ENCODE assay signal across 1 cellular context in genomic region chr3:177523991-177524438, GRCh38.
TF ChIP-seq lines count a peak whose summit lies in the region.

No MANE protein-coding gene starts in this region.

TF ChIP-seq in HepG2, 621 proteins besides CTCF, POLR2A, EP300 and RAD21 (continued from another document and continues in another):
- peak in 1 of 2 experiments; percentile 96; a peak in 2 of 4 replicates for TF ChIP-seq ATF4 (CRISPR knock-in tag; IDR thresholded peaks at IDR 0.05)
- peak; percentile 66; the same call in 1 of the 2 replicates for TF ChIP-seq SKIL (CRISPR knock-in tag; IDR thresholded peaks at IDR 0.05; ENCODE audit: borderline replicate concordance)
- peak; percentile 75 for TF ChIP-seq FOXK1 (CRISPR knock-in tag; IDR thresholded peaks at IDR 0.05; ENCODE audit: borderline replicate concordance, low read depth)
- TF ChIP-seq ARNTL (CRISPR knock-in tag; IDR thresholded peaks at IDR 0.05) = peak; percentile 50; the same call in 1 of the 2 replicates
- TF ChIP-seq NFYC (CRISPR knock-in tag; IDR thresholded peaks at IDR 0.05) = 0 out of 2 replicates have a peak, but pooled peaks have one; percentile 31
- TF ChIP-seq GATAD1 (CRISPR knock-in tag; IDR thresholded peaks at IDR 0.05) = peak; percentile 53; the same call in 1 of the 2 replicates
- TF ChIP-seq XBP1 (CRISPR knock-in tag; IDR thresholded peaks at IDR 0.05) = no peak
- peak; percentile 65 for TF ChIP-seq TEAD3 (CRISPR knock-in tag; optimal IDR thresholded peaks at IDR 0.05; ENCODE audit: borderline replicate concordance)
- peak; percentile 55; the same call in 1 of the 2 replicates for TF ChIP-seq MAX (IDR thresholded peaks at IDR 0.05)
- TF ChIP-seq ISL2 (CRISPR knock-in tag; IDR thresholded peaks at IDR 0.05) = peak; percentile 55; the same call in 1 of the 2 replicates
- peak; percentile 80 for TF ChIP-seq ZGPAT (CRISPR knock-in tag; IDR thresholded peaks at IDR 0.05)
- peak; percentile 20; the same call in 1 of the 2 replicates for TF ChIP-seq NR2C2 (CRISPR knock-in tag; IDR thresholded peaks at IDR 0.05; ENCODE audit: borderline replicate concordance)
- TF ChIP-seq EHMT2 (IDR thresholded peaks at IDR 0.05; ENCODE audit: borderline replicate concordance, low read depth, low read length) = 0 out of 2 replicates have a peak, but pooled peaks have one; percentile 36
- TF ChIP-seq IRF2 (CRISPR knock-in tag; IDR thresholded peaks at IDR 0.05) = peak; percentile 57; the same call in 1 of the 2 replicates
- TF ChIP-seq ZNF230 (CRISPR knock-in tag; IDR thresholded peaks at IDR 0.05) = no peak
- no peak for TF ChIP-seq ZNF629 (CRISPR knock-in tag; conservative IDR thresholded peaks at IDR 0.05)
- TF ChIP-seq TARDBP (CRISPR knock-in tag; IDR thresholded peaks at IDR 0.05) = 0 out of 2 replicates have a peak, but pooled peaks have one; percentile 42
- TF ChIP-seq KLF12 (CRISPR knock-in tag; IDR thresholded peaks at IDR 0.05; ENCODE audit: borderline replicate concordance) = no peak
- no peak for TF ChIP-seq HNRNPL (IDR thresholded peaks at IDR 0.05; ENCODE audit: low read depth, low read length)
- no peak for TF ChIP-seq HNF1A (IDR thresholded peaks at IDR 0.05; ENCODE audit: low read depth)
- TF ChIP-seq HNF1A (CRISPR knock-in tag; IDR thresholded peaks at IDR 0.05; ENCODE audit: borderline replicate concordance) = peak; percentile 33; the same call in 1 of the 2 replicates
- no peak for TF ChIP-seq ZNF318 (CRISPR knock-in tag; IDR thresholded peaks at IDR 0.05)
- TF ChIP-seq ZNF589 (CRISPR knock-in tag; conservative IDR thresholded peaks at IDR 0.05) = no peak
- TF ChIP-seq PPARG (CRISPR knock-in tag; conservative IDR thresholded peaks at IDR 0.05) = no peak
- TF ChIP-seq SP140L (CRISPR knock-in tag; IDR thresholded peaks at IDR 0.05; ENCODE audit: borderline replicate concordance) = no peak
- no peak for TF ChIP-seq ZNF232 (CRISPR knock-in tag; IDR thresholded peaks at IDR 0.05; ENCODE audit: borderline replicate concordance)
- TF ChIP-seq NR2F1 (CRISPR knock-in tag; IDR thresholded peaks at IDR 0.05) = no peak
- TF ChIP-seq NR2F6 (IDR thresholded peaks at IDR 0.05) = no peak
- 0 out of 2 replicates have a peak, but pooled peaks have one; percentile 40 for TF ChIP-seq NR2F6 (CRISPR knock-in tag; IDR thresholded peaks at IDR 0.05)
- 0 out of 2 replicates have a peak, but pooled peaks have one; percentile 28 for TF ChIP-seq ZMYM3 (CRISPR knock-in tag; IDR thresholded peaks at IDR 0.05)
- 0 out of 2 replicates have a peak, but pooled peaks have one; percentile 52 for TF ChIP-seq ATF1 (CRISPR knock-in tag; IDR thresholded peaks at IDR 0.05)
- TF ChIP-seq DMAP1 (CRISPR knock-in tag; IDR thresholded peaks at IDR 0.05) = peak; percentile 50; the same call in 1 of the 2 replicates
- no peak for TF ChIP-seq AGO1 (IDR thresholded peaks at IDR 0.05; ENCODE audit: low read depth, low read length, poor library complexity, severe bottlenecking)
- no peak for TF ChIP-seq NFRKB (IDR thresholded peaks at IDR 0.05)
- TF ChIP-seq KDM3A (CRISPR knock-in tag; IDR thresholded peaks at IDR 0.05; ENCODE audit: low read depth) = no peak
- TF ChIP-seq DR1 (CRISPR knock-in tag; IDR thresholded peaks at IDR 0.05) = no peak
- TF ChIP-seq ZNF567 (CRISPR knock-in tag; IDR thresholded peaks at IDR 0.05; ENCODE audit: borderline replicate concordance) = no peak
- TF ChIP-seq ZIK1 (CRISPR knock-in tag; IDR thresholded peaks at IDR 0.05; ENCODE audit: borderline replicate concordance, low read depth) = no peak
- peak; percentile 96 for TF ChIP-seq HNF4A (CRISPR knock-in tag; IDR thresholded peaks at IDR 0.05)
- no peak for TF ChIP-seq ZNF292 (CRISPR knock-in tag; IDR thresholded peaks at IDR 0.05; ENCODE audit: borderline replicate concordance, low read depth)
- peak; percentile 29; the same call in 1 of the 2 replicates for TF ChIP-seq PATZ1 (CRISPR knock-in tag; IDR thresholded peaks at IDR 0.05)
- peak; percentile 72 for TF ChIP-seq ZMYM4 (CRISPR knock-in tag; IDR thresholded peaks at IDR 0.05)
- peak; percentile 63; the same call in 1 of the 2 replicates for TF ChIP-seq MIXL1 (CRISPR knock-in tag; IDR thresholded peaks at IDR 0.05)
- 0 out of 2 replicates have a peak, but pooled peaks have one; percentile 59 for TF ChIP-seq ZMYM2 (CRISPR knock-in tag; IDR thresholded peaks at IDR 0.05)
- no peak for TF ChIP-seq RBFOX2 (IDR thresholded peaks at IDR 0.05; ENCODE audit: low read depth, low read length)
